In genomic region chr15:54307252-54307902, GRCh38 we compare ENCODE assay signal across 25 cellular contexts.
"Had no signal": no experiment of that assay in that cellular context is flagged by ENCODE, and none has a peak within 500 bp of the region (broad histone marks: within the 10 kb centered on the region; RNA-seq: fewer than 3 reads in every experiment).

No MANE protein-coding gene starts in this region.

- H3K27ac ChIP-seq: esophagus muscularis mucosa, foreskin keratinocyte, left lung, lower lobe of right lung, parathyroid adenoma, psoas muscle, right atrium auricular region, testis, transverse colon, WERI-Rb-1 had no signal

- H3K4me3 ChIP-seq: esophagus muscularis mucosa, left lung, lower lobe of right lung, psoas muscle, right atrium auricular region, testis, transverse colon had no signal

- H2AFZ ChIP-seq: parathyroid adenoma had no signal

- H3K9ac ChIP-seq: parathyroid adenoma had no signal

- H3K9me3 ChIP-seq: esophagus muscularis mucosa, lower lobe of right lung, psoas muscle, testis, transverse colon had no signal

- H3K4me1 ChIP-seq: esophagus muscularis mucosa, foreskin keratinocyte, left lung, lower lobe of right lung, parathyroid adenoma, psoas muscle, right atrium auricular region, testis, transverse colon had no signal

- ATAC-seq: activated CD4-positive, CD25-positive, alpha-beta regulatory T cell treated with anti-CD3 and anti-CD28 coated beads, Interleukin-2, amount 50 U/mL, for 24 hours; foreskin keratinocyte; left lung; lower lobe of right lung; naive thymus-derived CD8-positive, alpha-beta T cell; psoas muscle had no signal

- H3K79me2 ChIP-seq: parathyroid adenoma had no signal

- H3K36me3 ChIP-seq: esophagus muscularis mucosa, left lung, lower lobe of right lung, right atrium auricular region, transverse colon, WERI-Rb-1 had no signal

- DNase-seq: activated CD4-positive, alpha-beta T cell treated with anti-CD3 and anti-CD28 coated beads for 48 hours; activated CD4-positive, alpha-beta T cell treated with anti-CD3 and anti-CD28 coated beads, Interleukin-2, amount 50 U/mL, for 48 hours; activated CD8-positive, alpha-beta memory T cell treated with anti-CD3 and anti-CD28 coated beads for 24 hours; activated gamma-delta T cell treated with Interleukin-2 at 50 U/mL for 16 hours; activated naive CD4-positive, alpha-beta T cell treated with anti-CD3 and anti-CD28 coated beads, Interleukin-2, amount 50 U/mL, for 16 hours; amygdala; central memory CD4-positive, alpha-beta T cell; foreskin keratinocyte; kidney glomerular epithelial cell; left lung; lower lobe of right lung; mesenchymal stem cell; naive thymus-derived CD8-positive, alpha-beta T cell; nucleus accumbens; psoas muscle; stimulated activated CD4-positive, alpha-beta T cell treated with anti-CD3 and anti-CD28 coated beads, Interleukin-2, amount 100 ng/mL, for 48 hours; stimulated activated naive CD4-positive, alpha-beta T cell treated with Interleukin-2 at 50 U/mL for 16 hours; T1000; testis; transverse colon; WERI-Rb-1 had no signal

- H3K27me3 ChIP-seq: esophagus muscularis mucosa, foreskin keratinocyte, left lung, right atrium auricular region, testis, transverse colon had no signal
